ENCODE assay signal across 21 cellular contexts in the genomic region with DNA sequence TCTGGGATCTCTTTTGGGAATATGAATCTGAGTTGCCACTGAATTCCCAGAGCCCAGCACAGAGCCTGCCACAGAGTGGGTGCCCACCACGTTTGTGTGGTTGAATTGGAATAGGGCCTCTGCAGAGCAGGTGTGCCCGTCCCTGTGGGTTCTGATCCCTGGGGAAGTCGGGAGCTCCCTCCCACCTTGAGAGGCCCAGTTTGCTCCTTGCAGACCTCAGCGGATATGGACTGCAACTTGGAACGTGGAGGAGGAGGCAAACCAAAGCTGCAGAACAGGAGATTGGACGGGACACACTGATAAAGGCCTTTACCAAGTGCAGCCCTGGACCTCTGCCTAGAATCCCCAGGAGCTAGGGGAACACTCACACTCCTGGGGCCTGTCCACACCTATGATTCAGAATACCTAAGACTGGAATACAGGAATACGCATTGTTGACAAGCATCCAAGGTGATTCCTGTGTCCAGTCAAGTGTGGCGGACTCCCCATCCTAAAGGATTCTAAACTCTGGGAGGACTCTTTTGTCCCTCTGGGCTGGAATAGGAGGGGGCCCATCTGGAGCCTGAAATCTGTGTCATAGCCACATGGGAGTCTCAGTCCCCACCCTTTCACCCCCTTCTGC. TPM values are rescaled to one million over a fixed set of nuclear protein-coding genes. Genes with fewer than 3 reads are reported as not detected.
"Had no signal": no experiment of that assay in that cellular context is flagged by ENCODE, and none has a peak within 500 bp of the region (broad histone marks: within the 10 kb centered on the region; RNA-seq: fewer than 3 reads in every experiment).

No MANE protein-coding gene starts in this region.

- DNase-seq: activated CD4-positive, alpha-beta memory T cell treated with anti-CD3 and anti-CD28 coated beads for 36 hours; activated CD4-positive, alpha-beta T cell treated with anti-CD3 and anti-CD28 coated beads, Interleukin-2, amount 10 ng/mL, durations not matched to agents 7 days and 5 days; activated CD4-positive, CD25-positive, alpha-beta regulatory T cell; activated CD8-positive, alpha-beta memory T cell treated with anti-CD3 and anti-CD28 coated beads for 24 hours; activated gamma-delta T cell; activated naive CD4-positive, alpha-beta T cell treated with anti-CD3 and anti-CD28 coated beads for 36 hours; activated T-cell treated with anti-CD3 and anti-CD28 coated beads, Interleukin-2, amount 50 U/mL, for 4 hours; amygdala; NCI-H1092; NCI-H1417; NCI-H1930; NCI-H2107; NCI-H446; NCI-H524; PC-9; T-helper 1 cell had no signal

- ATAC-seq: activated T-cell treated with anti-CD3 and anti-CD28 coated beads, Interleukin-2, amount 50 U/mL, for 4 hours had no signal

- FAIRE-seq: astrocyte had no signal

RNA-seq across cellular contexts. Expression of a gene that starts 2.4 kb away (rescaled TPM):
- total RNA-seq: activated CD4-positive, alpha-beta memory T cell treated with anti-CD3 and anti-CD28 coated beads for 36 hours; activated CD4-positive, alpha-beta T cell treated with anti-CD3 and anti-CD28 coated beads, Interleukin-2, amount 10 ng/mL, durations not matched to agents 7 days and 5 days; activated naive CD4-positive, alpha-beta T cell treated with anti-CD3 and anti-CD28 coated beads for 36 hours; activated T-cell treated with anti-CD3 and anti-CD28 coated beads, Interleukin-2, amount 50 U/mL, for 4 hours; astrocyte; cardiac muscle cell; MCF 10A; PC-9; RPMI7951; T-helper 2 cell treated with Interferon-gamma antibody and Interleukin-4, amounts not matched to agents 100 ng/mL and 5 ng/mL, for 36 hours had no signal

RNA-seq across cellular contexts. Expression of a gene that starts 21.2 kb away (rescaled TPM):
- total RNA-seq: activated CD4-positive, alpha-beta memory T cell treated with anti-CD3 and anti-CD28 coated beads for 36 hours; activated CD4-positive, alpha-beta T cell treated with anti-CD3 and anti-CD28 coated beads, Interleukin-2, amount 10 ng/mL, durations not matched to agents 7 days and 5 days; activated naive CD4-positive, alpha-beta T cell treated with anti-CD3 and anti-CD28 coated beads for 36 hours; activated T-cell treated with anti-CD3 and anti-CD28 coated beads, Interleukin-2, amount 50 U/mL, for 4 hours; cardiac muscle cell; MCF 10A; T-helper 2 cell treated with Interferon-gamma antibody and Interleukin-4, amounts not matched to agents 100 ng/mL and 5 ng/mL, for 36 hours had no signal

RNA-seq across cellular contexts. Expression of a gene that starts 39.2 kb away (rescaled TPM):
- total RNA-seq: activated CD4-positive, alpha-beta memory T cell treated with anti-CD3 and anti-CD28 coated beads for 36 hours; activated CD4-positive, alpha-beta T cell treated with anti-CD3 and anti-CD28 coated beads, Interleukin-2, amount 10 ng/mL, durations not matched to agents 7 days and 5 days; activated naive CD4-positive, alpha-beta T cell treated with anti-CD3 and anti-CD28 coated beads for 36 hours; activated T-cell treated with anti-CD3 and anti-CD28 coated beads, Interleukin-2, amount 50 U/mL, for 4 hours; astrocyte; cardiac muscle cell; MCF 10A; RPMI7951; T-helper 2 cell treated with Interferon-gamma antibody and Interleukin-4, amounts not matched to agents 100 ng/mL and 5 ng/mL, for 36 hours had no signal

RNA-seq across cellular contexts. Expression of a gene that starts 59.4 kb away (rescaled TPM):
- total RNA-seq: activated CD4-positive, alpha-beta memory T cell treated with anti-CD3 and anti-CD28 coated beads for 36 hours; activated CD4-positive, alpha-beta T cell treated with anti-CD3 and anti-CD28 coated beads, Interleukin-2, amount 10 ng/mL, durations not matched to agents 7 days and 5 days; activated naive CD4-positive, alpha-beta T cell treated with anti-CD3 and anti-CD28 coated beads for 36 hours; cardiac muscle cell; MCF 10A; T-helper 2 cell treated with Interferon-gamma antibody and Interleukin-4, amounts not matched to agents 100 ng/mL and 5 ng/mL, for 36 hours had no signal
